Comparison of ENCODE assay signal across 18 cellular contexts in genomic region chr3:183478501-183478900, GRCh38. TPM values are rescaled to one million over a fixed set of nuclear protein-coding genes. Genes with fewer than 3 reads are reported as not detected.
"Had no signal": no experiment of that assay in that cellular context is flagged by ENCODE, and none has a peak within 500 bp of the region (broad histone marks: within the 10 kb centered on the region; RNA-seq: fewer than 3 reads in every experiment).

No MANE protein-coding gene starts in this region.

- FAIRE-seq: bronchial epithelial cell, endometrium, kidney had no signal

- DNase-seq: activated CD4-positive, alpha-beta T cell treated with anti-CD3 and anti-CD28 coated beads for 1 hour; activated CD4-positive, alpha-beta T cell treated with anti-CD3 and anti-CD28 coated beads, Interleukin-2, amount 50 U/mL, for 4 hours; activated naive CD4-positive, alpha-beta T cell treated with anti-CD3 and anti-CD28 coated beads, Interleukin-2, amount 10 ng/mL, durations not matched to agents 7 days and 5 days; activated T-cell treated with anti-CD3 and anti-CD28 coated beads, Interleukin-2, amount 50 U/mL, for 1 hour; dorsolateral prefrontal cortex; kidney; left lung; psoas muscle; sigmoid colon; stimulated activated CD4-positive, alpha-beta T cell treated with anti-CD3 and anti-CD28 coated beads, Interleukin-1b, Interleukin-23, amount 100 ng/mL, for 48 hours; stimulated activated naive CD8-positive, alpha-beta T cell treated with anti-CD3 and anti-CD28 coated beads, Interleukin-15, amount 100 ng/mL, for 72 hours; T-helper 9 cell; uterus had no signal

- H3K4me1 Mint-ChIP-seq: neural crest cell had no signal

- H3K9me3 ChIP-seq: ascending aorta, left lung, psoas muscle, sigmoid colon, uterus had no signal

- H3K36me3 Mint-ChIP-seq: activated naive CD4-positive, alpha-beta T cell treated with anti-CD3 and anti-CD28 coated beads, Interleukin-2, amount 10 ng/mL, durations not matched to agents 7 days and 5 days had no signal

- H3K36me3 ChIP-seq: ascending aorta, left lung, sigmoid colon, uterus had no signal

- H3K27me3 ChIP-seq: ascending aorta, dorsolateral prefrontal cortex, left lung, sigmoid colon, uterus had no signal

- H3K27ac Mint-ChIP-seq: activated naive CD4-positive, alpha-beta T cell treated with anti-CD3 and anti-CD28 coated beads, Interleukin-2, amount 10 ng/mL, durations not matched to agents 7 days and 5 days; activated T-helper 2 cell treated with anti-CD3 and anti-CD28 coated beads, Interferon-gamma antibody, Interleukin-2, Interleukin-4, amounts not matched to agents 10 μg/mL and 5 μg/mL and 100 μg/mL, durations not matched to agents 14 hours and 24 hours and 36 hours had no signal

- H3K9me3 Mint-ChIP-seq: activated naive CD4-positive, alpha-beta T cell treated with anti-CD3 and anti-CD28 coated beads, Interleukin-2, amount 10 ng/mL, durations not matched to agents 7 days and 5 days; activated T-helper 2 cell treated with anti-CD3 and anti-CD28 coated beads, Interferon-gamma antibody, Interleukin-2, Interleukin-4, amounts not matched to agents 10 μg/mL and 5 μg/mL and 100 μg/mL, durations not matched to agents 14 hours and 24 hours and 36 hours; neural crest cell; stimulated activated naive CD8-positive, alpha-beta T cell treated with anti-CD3 and anti-CD28 coated beads, Interleukin-15, amount 100 ng/mL, for 72 hours had no signal

- H3K4me3 ChIP-seq: ascending aorta, dorsolateral prefrontal cortex, left lung, psoas muscle, sigmoid colon, uterus had no signal

- ATAC-seq: left lung; psoas muscle; stimulated activated naive CD8-positive, alpha-beta T cell treated with anti-CD3 and anti-CD28 coated beads, Interleukin-15, amount 100 ng/mL, for 72 hours had no signal

- H3K27ac ChIP-seq: ascending aorta, dorsolateral prefrontal cortex, left lung, sigmoid colon, uterus had no signal

- H3K4me3 Mint-ChIP-seq: activated naive CD4-positive, alpha-beta T cell treated with anti-CD3 and anti-CD28 coated beads, Interleukin-2, amount 10 ng/mL, durations not matched to agents 7 days and 5 days; neural crest cell; stimulated activated naive CD8-positive, alpha-beta T cell treated with anti-CD3 and anti-CD28 coated beads, Interleukin-15, amount 100 ng/mL, for 72 hours had no signal

- H3K4me1 ChIP-seq: ascending aorta, sigmoid colon, uterus had no signal

RNA-seq across cellular contexts. Expression of gene MCF2L2, which starts 50.1 kb away (rescaled TPM):
- total RNA-seq: ascending aorta had no signal
